12 cellular contexts compared by ENCODE assay signal in genomic region chr4:24630937-24631336, GRCh38.
"Had no signal": no experiment of that assay in that cellular context is flagged by ENCODE, and none has a peak within 500 bp of the region (broad histone marks: within the 10 kb centered on the region; RNA-seq: fewer than 3 reads in every experiment).

No MANE protein-coding gene starts in this region.

- H3K27ac Mint-ChIP-seq: activated CD4-positive, alpha-beta memory T cell treated with anti-CD3 and anti-CD28 coated beads, Interleukin-2, amount 10 ng/mL, durations not matched to agents 7 days and 5 days; activated naive CD8-positive, alpha-beta T cell; immature natural killer cell; nephron had no signal

- H3K36me3 Mint-ChIP-seq: activated naive CD8-positive, alpha-beta T cell; immature natural killer cell had no signal

- H3K36me3 ChIP-seq: breast epithelium, tibial artery, vagina had no signal

- H3K4me3 Mint-ChIP-seq: activated CD4-positive, alpha-beta memory T cell treated with anti-CD3 and anti-CD28 coated beads, Interleukin-2, amount 10 ng/mL, durations not matched to agents 7 days and 5 days; activated naive CD8-positive, alpha-beta T cell; immature natural killer cell; nephron had no signal

- H3K27ac ChIP-seq: breast epithelium, skin epidermis, tibial artery, vagina had no signal

- H3K27me3 ChIP-seq: breast epithelium, tibial artery, vagina had no signal

- DNase-seq: activated CD4-positive, alpha-beta memory T cell treated with anti-CD3 and anti-CD28 coated beads, Interleukin-2, amount 10 ng/mL, durations not matched to agents 7 days and 5 days; activated gamma-delta T cell; activated T-cell treated with anti-CD3 and anti-CD28 coated beads, Interleukin-2, amount 50 U/mL, for 48 hours; immature natural killer cell; stimulated activated CD4-positive, alpha-beta T cell treated with anti-CD3 and anti-CD28 coated beads, Interleukin-4, amount 100 ng/mL, for 4 hours; tibial artery had no signal

- H3K9me3 Mint-ChIP-seq: activated CD4-positive, alpha-beta memory T cell treated with anti-CD3 and anti-CD28 coated beads, Interleukin-2, amount 10 ng/mL, durations not matched to agents 7 days and 5 days; immature natural killer cell; nephron had no signal

- H3K9me3 ChIP-seq: breast epithelium, tibial artery, vagina had no signal

- H3K4me1 ChIP-seq: breast epithelium, tibial artery, vagina had no signal

- H3K4me1 Mint-ChIP-seq: activated CD4-positive, alpha-beta memory T cell treated with anti-CD3 and anti-CD28 coated beads, Interleukin-2, amount 10 ng/mL, durations not matched to agents 7 days and 5 days; immature natural killer cell; nephron had no signal

- H3K4me3 ChIP-seq: breast epithelium, lung, skin epidermis, tibial artery, vagina had no signal
